Comparison of ENCODE assay signal across 9 cellular contexts in the genomic region with DNA sequence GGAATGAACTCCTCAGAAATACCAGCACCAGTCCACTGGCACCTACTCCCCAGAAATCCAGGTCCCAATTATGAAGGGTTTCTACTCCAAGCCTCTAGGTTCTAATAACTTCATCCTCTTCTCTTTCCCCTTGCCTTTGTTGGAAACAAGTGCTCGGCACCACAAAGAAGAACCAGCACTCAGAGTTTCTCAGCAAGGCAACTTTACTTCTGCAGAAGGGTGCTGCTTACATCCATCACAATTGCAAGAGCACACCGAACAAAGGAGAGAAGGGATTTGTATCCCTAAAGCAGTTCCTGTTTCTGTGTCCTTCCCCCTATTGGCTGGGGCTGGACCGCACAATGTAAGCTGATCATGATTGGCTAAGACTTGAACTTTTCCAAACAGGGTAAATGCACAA.
"Had no signal": no experiment of that assay in that cellular context is flagged by ENCODE, and none has a peak within 500 bp of the region (broad histone marks: within the 10 kb centered on the region; RNA-seq: fewer than 3 reads in every experiment).

No MANE protein-coding gene starts in this region.

- H3K4me3 ChIP-seq: K562 had no signal

- H3K4me2 ChIP-seq: KMS-11 had no signal

- H3K4me3 Mint-ChIP-seq: IgD-negative memory B cell had no signal

- FAIRE-seq: HepG2, HTR-8/SVneo, K562 had no signal

- DNase-seq: IMR-90, KBM-7, KG1 had no signal

- ATAC-seq: HepG2, K562 had no signal

- H3K4me1 Mint-ChIP-seq: IgD-negative memory B cell had no signal

- H3K27ac ChIP-seq: HL-60, KMS-11 had no signal

- H3K9ac ChIP-seq: KMS-11 had no signal
